ENCODE assay signal across 1 cellular context in the genomic region with DNA sequence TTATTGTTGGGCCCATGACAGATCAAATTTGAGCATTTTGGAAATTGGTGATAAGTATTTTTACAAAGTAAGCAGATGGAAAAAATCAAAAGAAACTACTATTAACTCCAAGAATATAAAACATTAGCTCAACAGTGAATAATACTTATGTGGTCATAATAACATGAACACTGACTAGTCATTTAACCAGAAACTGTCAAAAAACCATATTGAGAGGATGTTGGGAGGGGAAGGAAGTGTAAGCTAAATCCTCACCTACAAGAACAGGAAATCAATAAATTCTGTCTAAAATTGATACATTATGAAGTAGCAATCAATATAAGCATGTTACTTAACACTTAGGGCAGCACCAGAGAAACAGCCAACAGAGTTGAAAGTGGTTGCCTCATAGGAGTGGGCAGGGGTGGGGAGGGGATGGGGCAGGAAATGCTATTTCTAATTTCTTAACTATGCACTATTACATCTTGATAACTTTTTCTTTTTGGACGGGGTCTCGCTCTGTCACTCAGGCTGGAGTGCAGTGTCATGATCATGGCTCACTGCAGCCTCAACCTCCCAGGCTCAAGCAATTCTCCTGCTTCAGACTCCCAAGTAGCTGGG.
TF ChIP-seq lines count a peak whose summit lies in the region.

No MANE protein-coding gene starts in this region.

TF ChIP-seq in WTC11, 78 proteins besides CTCF, POLR2A, EP300 and RAD21:
- TF ChIP-seq, protein P1, sequence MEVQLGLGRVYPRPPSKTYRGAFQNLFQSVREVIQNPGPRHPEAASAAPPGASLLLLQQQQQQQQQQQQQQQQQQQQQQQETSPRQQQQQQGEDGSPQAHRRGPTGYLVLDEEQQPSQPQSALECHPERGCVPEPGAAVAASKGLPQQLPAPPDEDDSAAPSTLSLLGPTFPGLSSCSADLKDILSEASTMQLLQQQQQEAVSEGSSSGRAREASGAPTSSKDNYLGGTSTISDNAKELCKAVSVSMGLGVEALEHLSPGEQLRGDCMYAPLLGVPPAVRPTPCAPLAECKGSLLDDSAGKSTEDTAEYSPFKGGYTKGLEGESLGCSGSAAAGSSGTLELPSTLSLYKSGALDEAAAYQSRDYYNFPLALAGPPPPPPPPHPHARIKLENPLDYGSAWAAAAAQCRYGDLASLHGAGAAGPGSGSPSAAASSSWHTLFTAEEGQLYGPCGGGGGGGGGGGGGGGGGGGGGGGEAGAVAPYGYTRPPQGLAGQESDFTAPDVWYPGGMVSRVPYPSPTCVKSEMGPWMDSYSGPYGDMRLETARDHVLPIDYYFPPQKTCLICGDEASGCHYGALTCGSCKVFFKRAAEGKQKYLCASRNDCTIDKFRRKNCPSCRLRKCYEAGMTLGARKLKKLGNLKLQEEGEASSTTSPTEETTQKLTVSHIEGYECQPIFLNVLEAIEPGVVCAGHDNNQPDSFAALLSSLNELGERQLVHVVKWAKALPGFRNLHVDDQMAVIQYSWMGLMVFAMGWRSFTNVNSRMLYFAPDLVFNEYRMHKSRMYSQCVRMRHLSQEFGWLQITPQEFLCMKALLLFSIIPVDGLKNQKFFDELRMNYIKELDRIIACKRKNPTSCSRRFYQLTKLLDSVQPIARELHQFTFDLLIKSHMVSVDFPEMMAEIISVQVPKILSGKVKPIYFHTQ (CRISPR knock-in tag; IDR thresholded peaks at IDR 0.05): no peak
- TF ChIP-seq RELA (CRISPR knock-in tag; IDR thresholded peaks at IDR 0.05; ENCODE audit: borderline replicate concordance) (no peak), TEAD4 (CRISPR knock-in tag; IDR thresholded peaks at IDR 0.05) (no peak), E2F4 (CRISPR knock-in tag; IDR thresholded peaks at IDR 0.05; ENCODE audit: borderline replicate concordance, low read depth) (no peak), SOX15 (CRISPR knock-in tag; IDR thresholded peaks at IDR 0.05) (no peak)
- TF ChIP-seq, protein P2, sequence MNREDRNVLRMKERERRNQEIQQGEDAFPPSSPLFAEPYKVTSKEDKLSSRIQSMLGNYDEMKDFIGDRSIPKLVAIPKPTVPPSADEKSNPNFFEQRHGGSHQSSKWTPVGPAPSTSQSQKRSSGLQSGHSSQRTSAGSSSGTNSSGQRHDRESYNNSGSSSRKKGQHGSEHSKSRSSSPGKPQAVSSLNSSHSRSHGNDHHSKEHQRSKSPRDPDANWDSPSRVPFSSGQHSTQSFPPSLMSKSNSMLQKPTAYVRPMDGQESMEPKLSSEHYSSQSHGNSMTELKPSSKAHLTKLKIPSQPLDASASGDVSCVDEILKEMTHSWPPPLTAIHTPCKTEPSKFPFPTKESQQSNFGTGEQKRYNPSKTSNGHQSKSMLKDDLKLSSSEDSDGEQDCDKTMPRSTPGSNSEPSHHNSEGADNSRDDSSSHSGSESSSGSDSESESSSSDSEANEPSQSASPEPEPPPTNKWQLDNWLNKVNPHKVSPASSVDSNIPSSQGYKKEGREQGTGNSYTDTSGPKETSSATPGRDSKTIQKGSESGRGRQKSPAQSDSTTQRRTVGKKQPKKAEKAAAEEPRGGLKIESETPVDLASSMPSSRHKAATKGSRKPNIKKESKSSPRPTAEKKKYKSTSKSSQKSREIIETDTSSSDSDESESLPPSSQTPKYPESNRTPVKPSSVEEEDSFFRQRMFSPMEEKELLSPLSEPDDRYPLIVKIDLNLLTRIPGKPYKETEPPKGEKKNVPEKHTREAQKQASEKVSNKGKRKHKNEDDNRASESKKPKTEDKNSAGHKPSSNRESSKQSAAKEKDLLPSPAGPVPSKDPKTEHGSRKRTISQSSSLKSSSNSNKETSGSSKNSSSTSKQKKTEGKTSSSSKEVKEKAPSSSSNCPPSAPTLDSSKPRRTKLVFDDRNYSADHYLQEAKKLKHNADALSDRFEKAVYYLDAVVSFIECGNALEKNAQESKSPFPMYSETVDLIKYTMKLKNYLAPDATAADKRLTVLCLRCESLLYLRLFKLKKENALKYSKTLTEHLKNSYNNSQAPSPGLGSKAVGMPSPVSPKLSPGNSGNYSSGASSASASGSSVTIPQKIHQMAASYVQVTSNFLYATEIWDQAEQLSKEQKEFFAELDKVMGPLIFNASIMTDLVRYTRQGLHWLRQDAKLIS (CRISPR knock-in tag; IDR thresholded peaks at IDR 0.05; ENCODE audit: borderline replicate concordance): no peak
- TF ChIP-seq, protein P3, sequence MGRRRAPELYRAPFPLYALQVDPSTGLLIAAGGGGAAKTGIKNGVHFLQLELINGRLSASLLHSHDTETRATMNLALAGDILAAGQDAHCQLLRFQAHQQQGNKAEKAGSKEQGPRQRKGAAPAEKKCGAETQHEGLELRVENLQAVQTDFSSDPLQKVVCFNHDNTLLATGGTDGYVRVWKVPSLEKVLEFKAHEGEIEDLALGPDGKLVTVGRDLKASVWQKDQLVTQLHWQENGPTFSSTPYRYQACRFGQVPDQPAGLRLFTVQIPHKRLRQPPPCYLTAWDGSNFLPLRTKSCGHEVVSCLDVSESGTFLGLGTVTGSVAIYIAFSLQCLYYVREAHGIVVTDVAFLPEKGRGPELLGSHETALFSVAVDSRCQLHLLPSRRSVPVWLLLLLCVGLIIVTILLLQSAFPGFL (CRISPR knock-in tag; IDR thresholded peaks at IDR 0.05; ENCODE audit: borderline replicate concordance): no peak
TF ChIP-seq in WTC11: peak in this region for 0.
